7 cellular contexts compared by ENCODE assay signal in genomic region chr5:4949108-4949507, GRCh38.
"Had no signal": no experiment of that assay in that cellular context is flagged by ENCODE, and none has a peak within 500 bp of the region (broad histone marks: within the 10 kb centered on the region; RNA-seq: fewer than 3 reads in every experiment).

No MANE protein-coding gene starts in this region.

- ATAC-seq: HCT116, HepG2 had no signal

- H3K9ac ChIP-seq: GM23248 had no signal

- H3K36me3 ChIP-seq: HAP-1 had no signal

- H3K4me1 ChIP-seq: HAP-1 had no signal

- H3K9me3 ChIP-seq: HAP-1 had no signal

- DNase-seq: GM23248, GOT3, H7, HFFc6 had no signal

- H3K4me3 ChIP-seq: GM23248, HAP-1 had no signal
